Comparison of ENCODE assay signal across 20 cellular contexts in genomic region chr4:172725581-172725980, GRCh38.
A peak's percentile ranks its signal among the peaks of the same experiment; 100 is the strongest.
DNase-seq lines count a peak whose midpoint lies in the region; ATAC-seq, FAIRE-seq and TF ChIP-seq lines count a peak whose summit lies in the region.
"Had no signal": no experiment of that assay in that cellular context is flagged by ENCODE, and none has a peak within 500 bp of the region (broad histone marks: within the 10 kb centered on the region; RNA-seq: fewer than 3 reads in every experiment).

No MANE protein-coding gene starts in this region.

- peaks cover 16% of the 10 kb centered on the region for H3K4me1 Mint-ChIP-seq in Calu3 (ENCODE audit: low read depth, unreplicated experiment)
- H3K4me1 Mint-ChIP-seq: activated B cell treated with CpG ODN at 0.5 μM for 24 hours had no signal

- H3F3A ChIP-seq in PC-3 (ENCODE audit: low read length, unreplicated experiment) = no peaks in the 10 kb centered on the region

- H3K36me3 ChIP-seq in PC-3 (ENCODE audit: low read depth, low read length) (no peaks in the 10 kb centered on the region), pancreas (no peaks in the 10 kb centered on the region)
- H3K36me3 ChIP-seq: SJCRH30 had no signal

- peak overlapping the region; percentile 59 for H3K4me3 Mint-ChIP-seq in Calu3 (ENCODE audit: low read depth, unreplicated experiment)
- H3K4me3 Mint-ChIP-seq: activated B cell treated with CpG ODN at 0.5 μM for 24 hours; T-helper 2 cell treated with Interferon-gamma antibody and Interleukin-4, amounts not matched to agents 5 μg/mL and 100 μg/mL, for 36 hours had no signal

- no peak for TF ChIP-seq CTCF in Calu3 (IDR thresholded peaks at IDR 0.05; ENCODE audit: unreplicated experiment)
- TF ChIP-seq CTCF in PC-3 (conservative IDR thresholded peaks at IDR 0.05; ENCODE audit: low read depth, low read length) = no peak
- TF ChIP-seq CTCF in pancreas (IDR thresholded peaks at IDR 0.05) = no peak

- no peaks in the 10 kb centered on the region for H3K27me3 Mint-ChIP-seq in Calu3 (ENCODE audit: unreplicated experiment)
- H3K27me3 Mint-ChIP-seq: activated B cell treated with CpG ODN at 0.5 μM for 24 hours had no signal

- no peaks in the 10 kb centered on the region for H3K9me3 Mint-ChIP-seq in Calu3 (ENCODE audit: low read depth, unreplicated experiment)

- H3K4me2 ChIP-seq in PC-3 (ENCODE audit: low read length) = peak overlapping the region; percentile 82
- H3K4me2 ChIP-seq: KMS-11 had no signal

- CTCF ChIA-PET in Calu3 (lab: Charles Lee) = interaction anchor here (0.6 kb wide), 1 partner anchor 1928 kb away, joined by 7 read pairs; no protein-coding TSS in a partner anchor
- CTCF ChIA-PET in PC-3 (lab: Charles Lee) = interaction anchor here (0.5 to 0.6 kb wide), 2 partner anchors 40 to 645 kb away, joined by 3 to 4 read pairs; partner anchors contain the start of gene SAP30

- POLR2A ChIA-PET in PC-3 (lab: Charles Lee; ENCODE audit: unreplicated experiment) = no interaction called here

- intact Hi-C loops in Calu3 (cut with micrococcal nuclease; ENCODE audit: unreplicated experiment) (no loop called here), PC-3 (cut with micrococcal nuclease) (no loop called here), pancreas (cut with DNase I) (no loop called here)

- no TSS peak for BruUV-seq in Calu3 (replicated peaks; lab: Mats Ljungman, UMichigan)
- BruUV-seq in PC-3 (replicated peaks; lab: Mats Ljungman, UMichigan) = no TSS peak

- no peak for DNase-seq in Calu3
- peak; percentile 66 for DNase-seq in PC-3
- DNase-seq in fibroblast of gingiva (ENCODE audit: low read depth) = peak; percentile 42
- DNase-seq in pancreas = no peak
- no peak for DNase-seq in activated naive CD4-positive, alpha-beta T cell (lab: John Stamatoyannopoulos, UW)
- no peak for DNase-seq in NCI-H2196 (lab: John Stamatoyannopoulos, UW; ENCODE audit: unreplicated experiment)
- DNase-seq: activated B cell treated with CpG ODN at 0.5 μM for 24 hours; caudate nucleus; effector CD4-positive, alpha-beta T cell; NCI-H1092 treated with DMSO at 0.1 percent for 48 hours; SJCRH30; stimulated activated naive CD8-positive, alpha-beta T cell treated with anti-CD3 and anti-CD28 coated beads, Interleukin-15, Interleukin-2, amounts not matched to agents 100 U/mL and 50 U/mL, for 24 hours had no signal

- H3K9me3 ChIP-seq in PC-3 (ENCODE audit: low read length) (no peaks in the 10 kb centered on the region), pancreas (no peaks in the 10 kb centered on the region)
- H3K9me3 ChIP-seq: mucosa of descending colon, SJCRH30 had no signal

- WGBS in pancreas, 2 donors = 11% methylated on average over 3 of the region's 3 CpGs

- H3K27ac ChIP-seq in PC-3 (ENCODE audit: low read length) (peak overlapping the region; percentile 90), pancreas (peak overlapping the region in 1 of 4 donors; percentile 37)
- H3K27ac ChIP-seq: KMS-11, SJCRH30 had no signal

- no peaks in the 10 kb centered on the region for H3K9me2 ChIP-seq in PC-3 (replicated peaks; ENCODE audit: low read length)

- H3K36me3 Mint-ChIP-seq in Calu3 (ENCODE audit: insufficient read depth, unreplicated experiment) = no peaks in the 10 kb centered on the region

- no peaks in the 10 kb centered on the region for H3K79me2 ChIP-seq in PC-3 (ENCODE audit: low read length)

- H3K4me3 ChIP-seq in PC-3 (ENCODE audit: low read length) (peak overlapping the region; percentile 58), pancreas (no peak overlapping the region)
- H3K4me3 ChIP-seq: mucosa of descending colon, SJCRH30 had no signal

- peak overlapping the region; percentile 20; the same call in 1 of the 2 replicates for H3K9ac ChIP-seq in PC-3 (ENCODE audit: low read length)
- H3K9ac ChIP-seq: KMS-11 had no signal

- H3K4me1 ChIP-seq in PC-3 (ENCODE audit: insufficient read depth, low read length) (peaks cover 24% of the 10 kb centered on the region), pancreas (no peaks in the 10 kb centered on the region)
- H3K4me1 ChIP-seq: SJCRH30 had no signal

- H3K27ac Mint-ChIP-seq in Calu3 (ENCODE audit: unreplicated experiment) = peak overlapping the region; percentile 89
- H3K27ac Mint-ChIP-seq: activated B cell treated with CpG ODN at 0.5 μM for 24 hours; activated T-helper 2 cell treated with anti-CD3 and anti-CD28 coated beads, Interferon-gamma antibody, Interleukin-2, Interleukin-4, amounts not matched to agents 10 μg/mL and 5 μg/mL and 100 μg/mL, durations not matched to agents 14 hours and 24 hours and 36 hours; T-helper 2 cell treated with Interferon-gamma antibody and Interleukin-4, amounts not matched to agents 5 μg/mL and 100 μg/mL, for 36 hours had no signal

- H3K27me3 ChIP-seq in PC-3 (ENCODE audit: low read length) = no peaks in the 10 kb centered on the region
- H3K27me3 ChIP-seq in pancreas = no peaks in the 10 kb centered on the region
- H3K27me3 ChIP-seq: SJCRH30 had no signal

- peak; percentile 79 for ATAC-seq in PC-3
- ATAC-seq in pancreas = peak in 3 of 4 donors; percentile 37 to 65 (median 57)
- no peak for ATAC-seq in activated CD4-positive, CD25-positive, alpha-beta regulatory T cell treated with anti-CD3 and anti-CD28 coated beads, Interleukin-2, amount 50 U/mL, for 24 hours
- no peak for ATAC-seq in HG03565 (IDR thresholded peaks at IDR 0.05; ENCODE audit: unreplicated experiment)
- ATAC-seq: HCT116; left lobe of liver; stimulated activated naive CD8-positive, alpha-beta T cell treated with anti-CD3 and anti-CD28 coated beads, Interleukin-15, Interleukin-2, amounts not matched to agents 100 U/mL and 50 U/mL, for 24 hours had no signal

- peak overlapping the region; percentile 74 for H2AFZ ChIP-seq in PC-3 (ENCODE audit: low read length)

- FAIRE-seq in pancreas (lab: Jason Lieb, UNC) = no peak

- H4K20me1 ChIP-seq in PC-3 (ENCODE audit: low read length) = no peaks in the 10 kb centered on the region

Comparison
In these comparisons a context has a peak if more than half of its experiments do, and no peak if none do; other contexts are left out.
1. DNase-seq: peak in PC-3 (single experiment) and fibroblast of gingiva (single experiment); none in Calu3 (single experiment), pancreas (0 of 6), activated naive CD4-positive, alpha-beta T cell (0 of 4) and NCI-H2196 (single experiment).
2. ATAC-seq: peak in PC-3 (single experiment) and pancreas (3 of 4); none in activated CD4-positive, CD25-positive, alpha-beta regulatory T cell treated with anti-CD3 and anti-CD28 coated beads, Interleukin-2, amount 50 U/mL, for 24 hours (0 of 2) and HG03565 (single experiment).